In genomic region chr14:23566782-23567185, GRCh38 we compare ENCODE assay signal across 8 cellular contexts. TPM values are rescaled to one million over a fixed set of nuclear protein-coding genes. Genes with fewer than 3 reads are reported as not detected.
DNase-seq lines count a peak whose midpoint lies in the region; ATAC-seq, FAIRE-seq and TF ChIP-seq lines count a peak whose summit lies in the region.

No MANE protein-coding gene starts in this region.

- intact Hi-C loops in right cardiac atrium (cut with DNase I), result loop anchor here in 2 of 4 donors (10.0 kb wide), 1 partner anchor 242 kb away; the partner anchor contains the start of gene PABPN1 (in 2 of the 2)

- ATAC-seq in activated CD8-positive, alpha-beta T cell treated with anti-CD3 and anti-CD28 coated beads, Interleukin-2, amount 10 ng/mL, durations not matched to agents 7 days and 5 days, result no peak
- ATAC-seq in right cardiac atrium (peak; percentile 4 to 7), GM18858 (IDR thresholded peaks at IDR 0.05; ENCODE audit: unreplicated experiment) (no peak)

- H3K4me1 Mint-ChIP-seq in activated CD8-positive, alpha-beta T cell treated with anti-CD3 and anti-CD28 coated beads, Interleukin-2, amount 10 ng/mL, durations not matched to agents 7 days and 5 days (ENCODE audit: low read depth), result peaks cover 44% of the 10 kb centered on the region

- H3K36me3 ChIP-seq in DOHH2 (ENCODE audit: control insufficient read depth, low read length) (peaks cover 51% of the 10 kb centered on the region), small intestine (ENCODE audit: control insufficient read depth in 2 of 2, insufficient read depth in 2 of 2, low read length in 2 of 2) (no peaks in the 10 kb centered on the region)

- no peaks in the 10 kb centered on the region for H3K9me2 ChIP-seq in DOHH2 (replicated peaks; ENCODE audit: control insufficient read depth, low read length)

- peaks cover 24% of the 10 kb centered on the region for H3K4me1 ChIP-seq in DOHH2 (ENCODE audit: control insufficient read depth, low read length)
- H3K4me1 ChIP-seq in right cardiac atrium (ENCODE audit: control insufficient read depth, insufficient read depth, low read length), result no peaks in the 10 kb centered on the region
- H3K4me1 ChIP-seq in small intestine (ENCODE audit: control insufficient read depth in 2 of 2, insufficient read depth in 1 of 2, low read depth in 1 of 2, low read length in 1 of 2), result peaks cover 0 to 2% of the 10 kb centered on the region in 2 donors

- H3K9me3 ChIP-seq in DOHH2 (ENCODE audit: control insufficient read depth, insufficient read depth, low read length) (no peaks in the 10 kb centered on the region), right cardiac atrium (ENCODE audit: control insufficient read depth, low read length) (no peaks in the 10 kb centered on the region), small intestine (ENCODE audit: control insufficient read depth, low read depth) (no peaks in the 10 kb centered on the region)

- WGBS in right cardiac atrium, result 10% methylated on average over 5 of the region's 5 CpGs
- WGBS in small intestine, 3 donors, result 16 to 24% (median 22%) methylated on average over 5 of the region's 5 CpGs

- CTCF ChIA-PET in activated CD8-positive, alpha-beta T cell treated with anti-CD3 and anti-CD28 coated beads, Interleukin-2, amount 10 ng/mL, durations not matched to agents 7 days and 5 days (lab: Charles Lee), result interaction anchor here (0.9 to 3.2 kb wide), 7 partner anchors 8 to 92 kb away, joined by 3 to 20 read pairs (median 5); partner anchors contain the start of gene ZFHX2

- peak overlapping the region; percentile 65 for H3K27ac ChIP-seq in DOHH2 (ENCODE audit: low read depth, low read length)
- no peak overlapping the region for H3K27ac ChIP-seq in right cardiac atrium (ENCODE audit: low read length)
- H3K27ac ChIP-seq in small intestine (ENCODE audit: low read depth in 1 of 2, low read length in 1 of 2), result peak overlapping the region; percentile 20 to 87

- H3K4me3 ChIP-seq in DOHH2 (ENCODE audit: low read length), result peak overlapping the region; percentile 97
- peak overlapping the region; percentile 48 for H3K4me3 ChIP-seq in HFF-Myc (replicated peaks; ENCODE audit: low read depth, low read length)
- peak overlapping the region; percentile 70 for H3K4me3 ChIP-seq in right cardiac atrium (ENCODE audit: low read length)
- peak overlapping the region; percentile 55 to 73 for H3K4me3 ChIP-seq in small intestine (ENCODE audit: low read depth in 1 of 2, low read length in 2 of 2)

- H3K27me3 ChIP-seq in DOHH2 (ENCODE audit: control insufficient read depth, low read length) (no peaks in the 10 kb centered on the region), right cardiac atrium (ENCODE audit: control insufficient read depth, insufficient read depth) (no peaks in the 10 kb centered on the region), small intestine (ENCODE audit: control insufficient read depth in 2 of 2, insufficient read depth in 2 of 2, low read length in 2 of 2) (no peaks in the 10 kb centered on the region)

- no peaks in the 10 kb centered on the region for H3K9me3 Mint-ChIP-seq in activated CD8-positive, alpha-beta T cell treated with anti-CD3 and anti-CD28 coated beads, Interleukin-2, amount 10 ng/mL, durations not matched to agents 7 days and 5 days (ENCODE audit: insufficient read depth)

- H3K4me2 ChIP-seq in DOHH2 (ENCODE audit: low read length), result peak overlapping the region; percentile 79

- H4K20me1 ChIP-seq in DOHH2 (ENCODE audit: control insufficient read depth, insufficient read depth, low read depth, low read length), result 0 out of 2 replicates have a peak, but pooled peaks cover 5% of the 10 kb centered on the region

- DNase-seq in HFF-Myc (ENCODE audit: extremely low read depth, low read depth) (no peak), right cardiac atrium (peak in 2 of 3 donors; percentile 25 to 81), small intestine (no peak), UCSD-AML1 (lab: John Stamatoyannopoulos, UW; ENCODE audit: unreplicated experiment) (no peak), RCC 7860 (ENCODE audit: low spot score) (no peak)
- no peak for DNase-seq in activated CD8-positive, alpha-beta T cell treated with anti-CD3 and anti-CD28 coated beads, Interleukin-2, amount 10 ng/mL, durations not matched to agents 7 days and 5 days

- H3K4me3 Mint-ChIP-seq in activated CD8-positive, alpha-beta T cell treated with anti-CD3 and anti-CD28 coated beads, Interleukin-2, amount 10 ng/mL, durations not matched to agents 7 days and 5 days, result peak overlapping the region; percentile 100

- H3K79me2 ChIP-seq in DOHH2 (ENCODE audit: control insufficient read depth, low read length), result peaks cover 26% of the 10 kb centered on the region

- H3K36me3 Mint-ChIP-seq in activated CD8-positive, alpha-beta T cell treated with anti-CD3 and anti-CD28 coated beads, Interleukin-2, amount 10 ng/mL, durations not matched to agents 7 days and 5 days (ENCODE audit: low read depth), result peaks cover 45% of the 10 kb centered on the region

- TF ChIP-seq CTCF in DOHH2 (IDR thresholded peaks at IDR 0.05; ENCODE audit: low read depth, low read length, poor library complexity, severe bottlenecking) (peak; percentile 8), HFF-Myc (IDR thresholded peaks at IDR 0.05; ENCODE audit: low read depth, low read length, missing control alignments) (no peak)

- peaks cover under 1% of the 10 kb centered on the region for H3K27me3 Mint-ChIP-seq in activated CD8-positive, alpha-beta T cell treated with anti-CD3 and anti-CD28 coated beads, Interleukin-2, amount 10 ng/mL, durations not matched to agents 7 days and 5 days (ENCODE audit: low read depth)

- no peak for FAIRE-seq in small intestine (lab: Jason Lieb, UNC)
- no peak for FAIRE-seq in RCC 7860 (lab: Jason Lieb, UNC)

- POLR2A ChIA-PET in activated CD8-positive, alpha-beta T cell treated with anti-CD3 and anti-CD28 coated beads, Interleukin-2, amount 10 ng/mL, durations not matched to agents 7 days and 5 days (lab: Charles Lee), result interaction anchor here (0.7 to 3.4 kb wide), 4 partner anchors 9 to 88 kb away, joined by 3 to 13 read pairs (median 10); no protein-coding TSS in a partner anchor

- peaks cover 3% of the 10 kb centered on the region; the same call in 1 of the 2 replicates for H3F3A ChIP-seq in DOHH2 (ENCODE audit: control insufficient read depth, insufficient read depth)

- peak overlapping the region; percentile 99 for H3K27ac Mint-ChIP-seq in activated CD8-positive, alpha-beta T cell treated with anti-CD3 and anti-CD28 coated beads, Interleukin-2, amount 10 ng/mL, durations not matched to agents 7 days and 5 days

RNA-seq across cellular contexts. Expression of gene AP1G2, which starts 0.8 kb away (rescaled TPM):
- total RNA-seq in activated CD8-positive, alpha-beta T cell treated with anti-CD3 and anti-CD28 coated beads, Interleukin-2, amount 10 ng/mL, durations not matched to agents 7 days and 5 days, result 100 to 1,000 TPM; 267 to 276 TPM
- 10 to 100 TPM; 13.8 to 17.9 (median 15.4) TPM for total RNA-seq in right cardiac atrium
- 12.9 TPM for polyA plus RNA-seq in right cardiac atrium
- polyA plus RNA-seq in small intestine, result 100 to 1,000 TPM in 2 of 3 donors, 10 to 100 TPM in 1; 80.4 to 376 (median 195) TPM

RNA-seq across cellular contexts. Expression of gene THTPA, which starts 10.7 kb away (rescaled TPM):
- 1 to 10 TPM; 7.3 to 9.8 TPM for total RNA-seq in activated CD8-positive, alpha-beta T cell treated with anti-CD3 and anti-CD28 coated beads, Interleukin-2, amount 10 ng/mL, durations not matched to agents 7 days and 5 days
- total RNA-seq in right cardiac atrium, result 10 to 100 TPM; 18.8 to 21.5 (median 20.9) TPM
- polyA plus RNA-seq in right cardiac atrium, result 22.9 TPM
- polyA plus RNA-seq in small intestine, result 10 to 100 TPM in 2 of 3 donors, 1 to 10 TPM in 1; 9.7 to 18.7 (median 12.3) TPM

RNA-seq across cellular contexts. Expression of gene JPH4, which starts 11.8 kb away (rescaled TPM):
- not detected for total RNA-seq in activated CD8-positive, alpha-beta T cell treated with anti-CD3 and anti-CD28 coated beads, Interleukin-2, amount 10 ng/mL, durations not matched to agents 7 days and 5 days
- under 1 TPM; 0.11 to 0.38 (median 0.27) TPM for total RNA-seq in right cardiac atrium
- 0.23 TPM for polyA plus RNA-seq in right cardiac atrium
- polyA plus RNA-seq in small intestine, result 1 to 10 TPM in 2 of 3 donors, not detected in 1; 1.1 to 4.0 TPM

RNA-seq across cellular contexts. Expression of gene ZFHX2, which starts 15.2 kb away (rescaled TPM):
- total RNA-seq in activated CD8-positive, alpha-beta T cell treated with anti-CD3 and anti-CD28 coated beads, Interleukin-2, amount 10 ng/mL, durations not matched to agents 7 days and 5 days, result 1 to 10 TPM in 1 of 2 experiments, under 1 TPM in 1; 0.90 to 1.5 TPM
- 1 to 10 TPM in 1 of 4 donors, under 1 TPM in 3; 0.31 to 1.0 (median 0.87) TPM for total RNA-seq in right cardiac atrium
- polyA plus RNA-seq in right cardiac atrium, result 0.50 TPM
- polyA plus RNA-seq in small intestine, result under 1 TPM in 1 of 3 donors, not detected in 2; 0.55 TPM

Comparison
In these comparisons a context has a peak if more than half of its experiments do, and no peak if none do; other contexts are left out.
1. DNase-seq: peak in right cardiac atrium (2 of 3); none in HFF-Myc (single experiment), activated CD8-positive, alpha-beta T cell treated with anti-CD3 and anti-CD28 coated beads, Interleukin-2, amount 10 ng/mL, durations not matched to agents 7 days and 5 days (single experiment), small intestine (single experiment), UCSD-AML1 (single experiment) and RCC 7860 (single experiment).
2. ATAC-seq: peak in right cardiac atrium (2 of 2); none in activated CD8-positive, alpha-beta T cell treated with anti-CD3 and anti-CD28 coated beads, Interleukin-2, amount 10 ng/mL, durations not matched to agents 7 days and 5 days (single experiment) and GM18858 (single experiment).
3. RNA of gene AP1G2, which starts 0.8 kb away (total RNA-seq): 267 to 276 TPM in activated CD8-positive, alpha-beta T cell treated with anti-CD3 and anti-CD28 coated beads, Interleukin-2, amount 10 ng/mL, durations not matched to agents 7 days and 5 days; 13.8 to 17.9 TPM in right cardiac atrium; every median in the first group is over 10 times any median in the second.
4. Peak in every context shown above with its lines, with median percentiles within 50 percentile points of each other: H3K4me3 ChIP-seq.